ENCODE assay signal across 1 cellular context in genomic region chr4:125388653-125389052, GRCh38.
TF ChIP-seq lines count a peak whose summit lies in the region.

No MANE protein-coding gene starts in this region.

TF ChIP-seq in SK-N-SH, 30 proteins besides CTCF, POLR2A, EP300 and RAD21 (continued from another document):
- TF ChIP-seq PBX3 (IDR thresholded peaks at IDR 0.05) (peak; percentile 64), RXRA (IDR thresholded peaks at IDR 0.05; ENCODE audit: borderline replicate concordance, low read depth) (no peak)
